ENCODE assay signal across 12 cellular contexts in the genomic region with DNA sequence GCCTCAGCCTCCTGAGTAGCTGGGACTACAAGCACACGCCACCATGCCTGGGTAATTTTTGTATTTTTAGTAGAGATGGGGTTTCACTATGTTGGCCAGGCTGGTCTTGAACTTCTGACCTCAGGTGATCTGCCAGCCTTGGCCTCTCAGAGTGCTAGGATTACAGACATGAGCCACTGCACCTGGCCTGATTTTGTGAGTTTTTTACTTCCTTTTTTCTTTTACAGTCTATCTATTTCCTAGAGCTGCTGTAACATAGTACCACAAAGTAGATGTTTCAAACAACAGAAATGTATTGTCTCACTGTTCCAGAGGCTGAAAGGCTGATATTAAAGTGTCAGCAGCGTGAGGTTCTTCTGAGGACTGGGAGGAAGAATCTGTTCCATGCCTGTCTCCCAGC. TPM values are rescaled to one million over a fixed set of nuclear protein-coding genes. Genes with fewer than 3 reads are reported as not detected.
"Had no signal": no experiment of that assay in that cellular context is flagged by ENCODE, and none has a peak within 500 bp of the region (broad histone marks: within the 10 kb centered on the region; RNA-seq: fewer than 3 reads in every experiment).

No MANE protein-coding gene starts in this region.

RNA-seq across cellular contexts. Expression of gene TMEM52B, which starts 25.7 kb away (rescaled TPM):
- total RNA-seq: heart right ventricle; left colon; mammary epithelial cell; natural killer cell treated with Interleukin-12 subunit alpha and Interleukin-12 subunit beta and Interleukin-15 and Interleukin-18, amount 100 ng/mL, for 72 hours; progenitor cell of endocrine pancreas; pulmonary artery endothelial cell; thyroid gland; transverse colon had no signal
- polyA plus RNA-seq: liver; mammary epithelial cell; naive thymus-derived CD4-positive, alpha-beta T cell; neural cell had no signal

RNA-seq across cellular contexts. Expression of gene OLR1, which starts 32.6 kb away (rescaled TPM):
- total RNA-seq: left colon; natural killer cell treated with Interleukin-12 subunit alpha and Interleukin-12 subunit beta and Interleukin-15 and Interleukin-18, amount 100 ng/mL, for 72 hours; progenitor cell of endocrine pancreas; pulmonary artery endothelial cell; skeletal muscle tissue had no signal
- polyA plus RNA-seq: naive thymus-derived CD4-positive, alpha-beta T cell; neural cell had no signal
